Comparison of ENCODE assay signal across 17 cellular contexts in genomic region chr5:127590154-127590722, GRCh38. TPM values are rescaled to one million over a fixed set of nuclear protein-coding genes. Genes with fewer than 3 reads are reported as not detected.
A peak's percentile ranks its signal among the peaks of the same experiment; 100 is the strongest.
DNase-seq lines count a peak whose midpoint lies in the region; ATAC-seq and TF ChIP-seq lines count a peak whose summit lies in the region.
"Had no signal": no experiment of that assay in that cellular context is flagged by ENCODE, and none has a peak within 500 bp of the region (broad histone marks: within the 10 kb centered on the region; RNA-seq: fewer than 3 reads in every experiment).

No MANE protein-coding gene starts in this region.

- peak; percentile 30 to 56 for ATAC-seq in activated T-cell treated with anti-CD3 and anti-CD28 coated beads, Interleukin-2, amount 50 U/mL, for 72 hours (replicated peaks in 1 of 2)
- peak; percentile 44 for ATAC-seq in GM21619 (IDR thresholded peaks at IDR 0.05; ENCODE audit: unreplicated experiment)
- ATAC-seq in HG03378 (IDR thresholded peaks at IDR 0.05; ENCODE audit: unreplicated experiment): peak; percentile 56
- ATAC-seq in upper lobe of right lung: peak; percentile 51
- ATAC-seq in gastroesophageal sphincter: no peak
- ATAC-seq: A549, HCT116 had no signal

- TF ChIP-seq EP300 in esophagus muscularis mucosa (IDR thresholded peaks at IDR 0.05) (no peak), gastroesophageal sphincter (IDR thresholded peaks at IDR 0.05) (no peak)

- no peak overlapping the region for H4K5ac ChIP-seq in mesendoderm (ENCODE audit: low read length)

- no peak overlapping the region for H3K4me2 ChIP-seq in mesendoderm (ENCODE audit: low read length)
- H3K4me2 ChIP-seq: A549 had no signal

- no peak overlapping the region for H2BK120ac ChIP-seq in mesendoderm (ENCODE audit: low read depth, low read length)

- no peak for DNase-seq in activated T-cell treated with anti-CD3 and anti-CD28 coated beads, Interleukin-2, amount 50 U/mL, for 72 hours
- no peak for DNase-seq in activated T-cell treated with anti-CD3 and anti-CD28 coated beads, Interleukin-2, amount 50 U/mL, for 48 hours
- no peak for DNase-seq in upper lobe of right lung
- no peak for DNase-seq in esophagus muscularis mucosa (ENCODE audit: extremely low spot score)
- no peak for DNase-seq in mesendoderm
- DNase-seq: activated CD4-positive, alpha-beta T cell treated with anti-CD3 and anti-CD28 coated beads for 1 hour; activated naive CD4-positive, alpha-beta T cell treated with anti-CD3 and anti-CD28 coated beads, Interleukin-2, amount 50 U/mL, for 16 hours; NCI-H345; SJCRH30; small intestine had no signal

- no peak for TF ChIP-seq CTCF in upper lobe of right lung (IDR thresholded peaks at IDR 0.05)
- no peak for TF ChIP-seq CTCF in esophagus muscularis mucosa (IDR thresholded peaks at IDR 0.05)
- TF ChIP-seq CTCF in gastroesophageal sphincter (IDR thresholded peaks at IDR 0.05): no peak

- no peaks in the 10 kb centered on the region for H3K36me3 Mint-ChIP-seq in activated T-cell treated with anti-CD3 and anti-CD28 coated beads, Interleukin-2, amount 50 U/mL, for 72 hours (ENCODE audit: insufficient read depth in 2 of 2)

- H3K27me3 ChIP-seq in upper lobe of right lung: no peaks in the 10 kb centered on the region
- H3K27me3 ChIP-seq in esophagus muscularis mucosa: no peaks in the 10 kb centered on the region
- H3K27me3 ChIP-seq in mesendoderm (ENCODE audit: insufficient read depth, low read length, poor library complexity): peaks cover 2% of the 10 kb centered on the region
- H3K27me3 ChIP-seq in gastroesophageal sphincter: no peaks in the 10 kb centered on the region
- H3K27me3 ChIP-seq: SJCRH30 had no signal

- H2AK5ac ChIP-seq in mesendoderm (ENCODE audit: low read length): no peak overlapping the region

- H2BK5ac ChIP-seq in mesendoderm (ENCODE audit: low read length): no peak overlapping the region

- no peaks in the 10 kb centered on the region for H3K79me1 ChIP-seq in mesendoderm (ENCODE audit: low read length)

- H3K9ac ChIP-seq in mesendoderm (ENCODE audit: low read length): no peak overlapping the region

- no peak overlapping the region for H3K27ac ChIP-seq in upper lobe of right lung
- H3K27ac ChIP-seq in esophagus muscularis mucosa (replicated peaks in 1 of 4): no peak overlapping the region
- no peak overlapping the region for H3K27ac ChIP-seq in mesendoderm (ENCODE audit: low read depth, low read length)
- no peak overlapping the region for H3K27ac ChIP-seq in gastroesophageal sphincter
- H3K27ac ChIP-seq: A549, SJCRH30 had no signal

- WGBS in esophagus muscularis mucosa: 88% methylated on average over 6 of the region's 6 CpGs
- no CpG with 5 or more reads among the region's 6 CpGs for WGBS in mesendoderm (ENCODE audit: extremely low coverage, insufficient coverage, low lambda C conversion rate)
- 81 to 93% methylated on average over 4 to 6 of the region's 6 CpGs for WGBS in gastroesophageal sphincter (ENCODE audit: low coverage in 1 of 2), 2 donors

- TF ChIP-seq POLR2A in esophagus muscularis mucosa (IDR thresholded peaks at IDR 0.05; ENCODE audit: low read depth) (no peak), gastroesophageal sphincter (IDR thresholded peaks at IDR 0.05) (no peak)

- H3K4me1 Mint-ChIP-seq in activated T-cell treated with anti-CD3 and anti-CD28 coated beads, Interleukin-2, amount 50 U/mL, for 72 hours (ENCODE audit: low read depth): peaks cover 24% of the 10 kb centered on the region

- no peak overlapping the region for H3K18ac ChIP-seq in mesendoderm (ENCODE audit: low read length)

- H2BK15ac ChIP-seq in mesendoderm (replicated peaks; ENCODE audit: low read depth): no peak overlapping the region

- no peak overlapping the region for H3K4me3 Mint-ChIP-seq in activated T-cell treated with anti-CD3 and anti-CD28 coated beads, Interleukin-2, amount 50 U/mL, for 72 hours

- H3K79me2 ChIP-seq in mesendoderm (ENCODE audit: control insufficient read depth, insufficient read depth, low read length): no peaks in the 10 kb centered on the region

- H3K56ac ChIP-seq in mesendoderm (ENCODE audit: low read length): no peak overlapping the region

- intact Hi-C loops in upper lobe of right lung (cut with DNase I): no loop called here
- intact Hi-C loops in esophagus muscularis mucosa (cut with DNase I): no loop called here

- H3K4ac ChIP-seq in mesendoderm (ENCODE audit: low read depth, low read length): no peak overlapping the region

- H4K8ac ChIP-seq in mesendoderm (ENCODE audit: low read depth, low read length): no peak overlapping the region

- H3K36me3 ChIP-seq in upper lobe of right lung (no peaks in the 10 kb centered on the region), esophagus muscularis mucosa (no peaks in the 10 kb centered on the region), mesendoderm (ENCODE audit: control insufficient read depth, insufficient read depth, low read length) (no peaks in the 10 kb centered on the region), gastroesophageal sphincter (no peaks in the 10 kb centered on the region)
- H3K36me3 ChIP-seq: SJCRH30 had no signal

- no peaks in the 10 kb centered on the region for H3K9me3 Mint-ChIP-seq in activated T-cell treated with anti-CD3 and anti-CD28 coated beads, Interleukin-2, amount 50 U/mL, for 72 hours

- no peak overlapping the region for H3K4me3 ChIP-seq in upper lobe of right lung
- H3K4me3 ChIP-seq in esophagus muscularis mucosa: no peak overlapping the region
- H3K4me3 ChIP-seq in mesendoderm (ENCODE audit: low read length): no peak overlapping the region
- H3K4me3 ChIP-seq in gastroesophageal sphincter: no peak overlapping the region
- H3K4me3 ChIP-seq: A549, SJCRH30 had no signal

- H3K4me1 ChIP-seq in upper lobe of right lung (no peaks in the 10 kb centered on the region), esophagus muscularis mucosa (no peaks in the 10 kb centered on the region), mesendoderm (ENCODE audit: control insufficient read depth, low read depth, low read length) (no peaks in the 10 kb centered on the region), gastroesophageal sphincter (no peaks in the 10 kb centered on the region)
- H3K4me1 ChIP-seq: SJCRH30 had no signal

- no peak overlapping the region for H3K27ac Mint-ChIP-seq in activated T-cell treated with anti-CD3 and anti-CD28 coated beads, Interleukin-2, amount 50 U/mL, for 72 hours

- no peak overlapping the region for H3K23ac ChIP-seq in mesendoderm (ENCODE audit: low read length)

- no peaks in the 10 kb centered on the region for H3K9me3 ChIP-seq in upper lobe of right lung
- no peaks in the 10 kb centered on the region for H3K9me3 ChIP-seq in esophagus muscularis mucosa
- H3K9me3 ChIP-seq in gastroesophageal sphincter: no peaks in the 10 kb centered on the region
- H3K9me3 ChIP-seq: A549, SJCRH30 had no signal

- peaks cover 28% of the 10 kb centered on the region for H3K27me3 Mint-ChIP-seq in activated T-cell treated with anti-CD3 and anti-CD28 coated beads, Interleukin-2, amount 50 U/mL, for 72 hours (ENCODE audit: low read depth)

RNA-seq across cellular contexts. Expression of gene CTXN3, which starts 58.6 kb away (rescaled TPM):
- not detected for total RNA-seq in activated T-cell treated with anti-CD3 and anti-CD28 coated beads, Interleukin-2, amount 50 U/mL, for 72 hours
- total RNA-seq in upper lobe of right lung (not detected), esophagus muscularis mucosa (not detected), gastroesophageal sphincter (under 1 TPM in 1 of 4 donors, not detected in 3; 0.58 TPM)
- not detected for polyA plus RNA-seq in mesendoderm (2013, experiment 1 of 2)
- not detected for polyA plus RNA-seq in mesendoderm (2013, experiment 2 of 2)
- total RNA-seq: dermis microvascular lymphatic vessel endothelial cell, G401, SJCRH30 had no signal
- polyA plus RNA-seq: A549, small intestine had no signal
